In the genomic region with DNA sequence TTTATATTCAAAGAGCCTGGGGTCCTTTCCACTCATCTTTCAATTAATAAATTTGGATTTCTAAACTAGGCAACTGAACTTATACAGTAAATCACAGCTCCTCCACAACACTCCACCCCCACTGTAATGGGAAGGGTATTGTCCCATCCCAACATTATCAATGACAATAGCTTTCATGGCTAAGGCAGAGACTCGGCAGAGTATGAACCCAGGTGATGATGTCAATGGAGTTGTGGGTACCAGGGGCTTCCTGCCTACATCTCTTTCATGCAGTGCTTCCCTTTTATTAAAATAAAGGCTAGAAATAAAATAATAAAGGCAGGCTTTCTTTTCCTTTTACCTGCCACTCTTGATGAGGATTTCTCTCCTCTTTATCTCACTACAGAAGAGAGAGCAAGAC, we compare ENCODE assay signal across 20 cellular contexts.
"Had no signal": no experiment of that assay in that cellular context is flagged by ENCODE, and none has a peak within 500 bp of the region (broad histone marks: within the 10 kb centered on the region; RNA-seq: fewer than 3 reads in every experiment).

No MANE protein-coding gene starts in this region.

- FAIRE-seq: bronchial epithelial cell, islet of Langerhans had no signal

- DNase-seq: activated CD4-positive, CD25-positive, alpha-beta regulatory T cell treated with anti-CD3 and anti-CD28 coated beads, Interleukin-2, amount 50 U/mL, for 72 hours; activated CD8-positive, alpha-beta memory T cell treated with anti-CD3 and anti-CD28 coated beads, Interleukin-2, amount 10 ng/mL, durations not matched to agents 7 days and 5 days; activated gamma-delta T cell; activated T-cell treated with anti-CD3 and anti-CD28 coated beads, Interleukin-2, amount 50 U/mL, for 1 hour; dermis blood vessel endothelial cell; endodermal cell; gastrocnemius medialis; heart left ventricle; mammary epithelial cell; posterior cingulate gyrus; stimulated activated CD4-positive, alpha-beta T cell treated with anti-CD3 and anti-CD28 coated beads, Interleukin-4, amount 100 ng/mL, for 4 hours; stimulated activated CD8-positive, alpha-beta memory T cell treated with anti-CD3 and anti-CD28 coated beads, Interleukin-4, amount 100 ng/mL, for 48 hours; SW 1271; testis; upper lobe of right lung had no signal

- H3K4me1 ChIP-seq: ascending aorta, gastrocnemius medialis, heart left ventricle, testis, upper lobe of right lung had no signal

- H3K27me3 ChIP-seq: ascending aorta, gastrocnemius medialis, heart left ventricle, testis, upper lobe of right lung had no signal

- H3K27ac Mint-ChIP-seq: activated CD8-positive, alpha-beta memory T cell treated with anti-CD3 and anti-CD28 coated beads, Interleukin-2, amount 10 ng/mL, durations not matched to agents 7 days and 5 days; endodermal cell had no signal

- H3K4me3 ChIP-seq: ascending aorta, gastrocnemius medialis, heart left ventricle, skin epidermis, testis, upper lobe of right lung had no signal

- H3K9me3 Mint-ChIP-seq: endodermal cell; stimulated activated naive CD8-positive, alpha-beta T cell treated with anti-CD3 and anti-CD28 coated beads, Interleukin-15, Interleukin-2, amounts not matched to agents 100 ng/mL and 50 ng/mL, for 24 hours had no signal

- H3K9me3 ChIP-seq: ascending aorta, gastrocnemius medialis, heart left ventricle, testis, upper lobe of right lung had no signal

- ATAC-seq: activated CD8-positive, alpha-beta memory T cell treated with anti-CD3 and anti-CD28 coated beads, Interleukin-2, amount 10 ng/mL, durations not matched to agents 7 days and 5 days; gastrocnemius medialis; heart left ventricle; upper lobe of right lung had no signal

- H3K27ac ChIP-seq: ascending aorta, gastrocnemius medialis, heart left ventricle, skin epidermis, testis, upper lobe of right lung had no signal

- H3K4me1 Mint-ChIP-seq: endodermal cell had no signal

- H3K27me3 Mint-ChIP-seq: activated CD8-positive, alpha-beta memory T cell treated with anti-CD3 and anti-CD28 coated beads, Interleukin-2, amount 10 ng/mL, durations not matched to agents 7 days and 5 days; stimulated activated naive CD8-positive, alpha-beta T cell treated with anti-CD3 and anti-CD28 coated beads, Interleukin-15, Interleukin-2, amounts not matched to agents 100 ng/mL and 50 ng/mL, for 24 hours had no signal

- H3K4me3 Mint-ChIP-seq: activated CD8-positive, alpha-beta memory T cell treated with anti-CD3 and anti-CD28 coated beads, Interleukin-2, amount 10 ng/mL, durations not matched to agents 7 days and 5 days; endodermal cell; stimulated activated naive CD8-positive, alpha-beta T cell treated with anti-CD3 and anti-CD28 coated beads, Interleukin-15, Interleukin-2, amounts not matched to agents 100 ng/mL and 50 ng/mL, for 24 hours had no signal
